ENCODE assay signal across 8 cellular contexts in the genomic region with DNA sequence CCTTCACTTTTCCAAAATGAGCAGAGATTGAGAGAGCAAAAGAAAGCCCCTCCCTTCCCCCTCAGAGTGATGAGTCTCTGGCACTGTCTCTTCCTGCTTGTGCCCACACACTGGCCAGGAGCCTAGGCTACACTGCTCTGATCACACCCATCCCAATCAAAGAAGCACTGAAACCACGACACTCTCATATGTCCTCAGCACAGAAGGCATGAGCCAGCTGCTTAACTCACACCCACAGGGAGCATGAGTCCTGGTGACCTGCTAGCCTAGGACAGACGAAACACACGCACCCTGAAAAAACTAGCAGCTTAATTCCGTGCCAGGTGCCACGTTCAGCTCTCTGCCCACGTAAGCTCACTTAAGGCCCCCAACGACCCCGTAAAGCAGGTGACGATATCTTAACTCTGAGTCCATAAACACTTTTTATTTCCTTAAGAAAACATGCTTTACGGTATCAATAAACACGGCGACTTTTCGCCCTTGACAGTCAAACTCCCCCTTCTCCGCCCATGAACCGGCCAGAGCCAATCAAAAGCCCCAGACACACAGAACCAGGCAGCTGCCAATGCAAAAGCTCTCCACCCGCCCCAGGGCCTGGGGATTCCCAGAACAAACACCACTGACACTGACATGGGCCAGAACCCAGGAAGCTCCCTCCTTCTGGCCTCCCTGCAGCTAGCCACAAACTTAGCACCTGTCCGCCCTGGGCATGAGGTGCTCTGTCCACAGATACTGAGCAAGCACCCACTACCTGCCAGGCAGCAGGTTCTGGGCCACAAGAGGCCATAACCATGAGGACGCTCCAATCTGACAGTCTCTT.
DNase-seq lines count a peak whose midpoint lies in the region; ATAC-seq, FAIRE-seq and TF ChIP-seq lines count a peak whose summit lies in the region.

No MANE protein-coding gene starts in this region.

- H3K14ac ChIP-seq in mesenchymal stem cell (ENCODE audit: low read length in 2 of 2), result no peak overlapping the region

- H2BK5ac ChIP-seq in mesenchymal stem cell (ENCODE audit: low read depth, low read length, poor library complexity, severe bottlenecking), result no peak overlapping the region

- DNase-seq in A673 (ENCODE audit: low spot score), result no peak
- DNase-seq in MG63, result peak; percentile 33
- DNase-seq in mesenchymal stem cell, result peak; percentile 66
- no peak for DNase-seq in H54 (ENCODE audit: insufficient read length, low spot score)
- no peak for DNase-seq in DMS 273 treated with DMSO at 0.1 percent for 48 hours (lab: John Stamatoyannopoulos, UW)

- H3K9ac ChIP-seq in endocrine pancreas (ENCODE audit: control insufficient read depth, insufficient read depth, low read length) (peak overlapping the region; percentile 40), mesenchymal stem cell (ENCODE audit: low read length) (peak overlapping the region; percentile 78)

- no peaks in the 10 kb centered on the region for H3K9me3 ChIP-seq in A673 (ENCODE audit: low read depth, low read length, poor library complexity, severe bottlenecking)
- H3K9me3 ChIP-seq in MG63, result no peaks in the 10 kb centered on the region
- H3K9me3 ChIP-seq in endocrine pancreas (ENCODE audit: control insufficient read depth, low read length), result no peaks in the 10 kb centered on the region
- H3K9me3 ChIP-seq in mesenchymal stem cell (ENCODE audit: control insufficient read depth, low read length), result no peaks in the 10 kb centered on the region

- no peak overlapping the region for H4K8ac ChIP-seq in mesenchymal stem cell (ENCODE audit: low read length)

- no peak overlapping the region for H3K4me2 ChIP-seq in mesenchymal stem cell (ENCODE audit: low read length, poor library complexity, severe bottlenecking)

- H2AK5ac ChIP-seq in mesenchymal stem cell (ENCODE audit: low read length, severe bottlenecking), result no peak overlapping the region

- intact Hi-C loops in A673 (cut with micrococcal nuclease; ENCODE audit: unreplicated experiment), result no loop called here

- no peak for FAIRE-seq in H54 (lab: Jason Lieb, UNC)

- peaks cover 57% of the 10 kb centered on the region for H3K79me1 ChIP-seq in mesenchymal stem cell (replicated peaks; ENCODE audit: low read length, poor library complexity, severe bottlenecking)

- no peaks in the 10 kb centered on the region for H3K27me3 ChIP-seq in A673 (replicated peaks; ENCODE audit: insufficient read depth, low read depth, low read length, poor library complexity)
- no peaks in the 10 kb centered on the region for H3K27me3 ChIP-seq in MG63
- H3K27me3 ChIP-seq in endocrine pancreas (ENCODE audit: control insufficient read depth, insufficient read depth, low read length), result no peaks in the 10 kb centered on the region
- H3K27me3 ChIP-seq in mesenchymal stem cell (ENCODE audit: control insufficient read depth in 1 of 2, insufficient read depth in 1 of 2, low read length in 2 of 2), result no peaks in the 10 kb centered on the region

- H3K4me3 ChIP-seq in A673 (ENCODE audit: low read depth, low read length, poor library complexity, severe bottlenecking) (no peak overlapping the region), MG63 (no peak overlapping the region), endocrine pancreas (ENCODE audit: control insufficient read depth, insufficient read depth, low read length) (no peak overlapping the region), mesenchymal stem cell (ENCODE audit: insufficient read depth in 1 of 2, low read depth in 1 of 2, low read length in 2 of 2) (peak overlapping the region in 1 of 2 experiments; percentile 69)

- no peak overlapping the region for H2BK15ac ChIP-seq in mesenchymal stem cell (ENCODE audit: low read depth, poor library complexity, severe bottlenecking)

- H2BK120ac ChIP-seq in mesenchymal stem cell (ENCODE audit: low read depth, low read length), result no peak overlapping the region

- no peak overlapping the region for H4K91ac ChIP-seq in mesenchymal stem cell (ENCODE audit: low read length)

- no peak overlapping the region for H3K4ac ChIP-seq in mesenchymal stem cell (ENCODE audit: low read depth in 1 of 2, low read length in 2 of 2)

- TSS peak; percentile 13 for BruUV-seq in A673 (replicated peaks; lab: Mats Ljungman, UMichigan)

- no peak for TF ChIP-seq CTCF in A673 (conservative IDR thresholded peaks at IDR 0.05; ENCODE audit: low read depth, low read length)

- H3K4me1 ChIP-seq in A673 (ENCODE audit: insufficient read depth, low read length, poor library complexity, severe bottlenecking) (no peaks in the 10 kb centered on the region), endocrine pancreas (ENCODE audit: control insufficient read depth, insufficient read depth, low read length) (peaks cover 5% of the 10 kb centered on the region), mesenchymal stem cell (ENCODE audit: control insufficient read depth, insufficient read depth, low read depth, low read length) (peaks cover 10% of the 10 kb centered on the region)

- no peak for TF ChIP-seq POLR2A in H54 (IDR thresholded peaks at IDR 0.05; ENCODE audit: low read depth, low read length)

- peak overlapping the region in 1 of 2 experiments; percentile 42 for H3K23ac ChIP-seq in mesenchymal stem cell (ENCODE audit: low read length in 2 of 2)

- 80% methylated on average over 18 of the region's 18 CpGs for WGBS in mesenchymal stem cell

- no peak for ATAC-seq in GM18519 (IDR thresholded peaks at IDR 0.05; ENCODE audit: low FRiP score, unreplicated experiment)
- no peak for ATAC-seq in GM21737 (IDR thresholded peaks at IDR 0.05; ENCODE audit: unreplicated experiment)

- no peak overlapping the region for H2AFZ ChIP-seq in mesenchymal stem cell (ENCODE audit: low read depth, low read length)

- CTCF ChIA-PET in A673 (lab: Charles Lee), result no interaction called here

- no peak overlapping the region for H3K18ac ChIP-seq in mesenchymal stem cell (ENCODE audit: low read depth in 1 of 2, low read length in 2 of 2)

- POLR2A ChIA-PET in A673 (lab: Charles Lee; ENCODE audit: low non-redundant PET), result no interaction called here

- H3K36me3 ChIP-seq in A673 (ENCODE audit: insufficient read depth, low read length, poor library complexity, severe bottlenecking) (peaks cover 51% of the 10 kb centered on the region), MG63 (peaks cover 57% of the 10 kb centered on the region), endocrine pancreas (ENCODE audit: control insufficient read depth, insufficient read depth, low read length) (peaks cover 5% of the 10 kb centered on the region), mesenchymal stem cell (ENCODE audit: control insufficient read depth in 1 of 2, insufficient read depth in 2 of 2, low read depth in 1 of 2, low read length in 2 of 2) (peaks cover 75 to 90% of the 10 kb centered on the region in 2 experiments)

- H3K27ac ChIP-seq in A673 (ENCODE audit: low read depth, low read length, poor library complexity, severe bottlenecking) (no peak overlapping the region), mesenchymal stem cell (ENCODE audit: low read length, poor library complexity, severe bottlenecking) (no peak overlapping the region)

- no peak overlapping the region for H2BK12ac ChIP-seq in mesenchymal stem cell (ENCODE audit: low read length in 2 of 2)

Comparison
In these comparisons a context has a peak if more than half of its experiments do, and no peak if none do; other contexts are left out.
1. DNase-seq: peak in MG63 (single experiment) and mesenchymal stem cell (single experiment); none in A673 (single experiment), H54 (single experiment) and DMS 273 treated with DMSO at 0.1 percent for 48 hours (single experiment).